In genomic region chr16:79971237-79971572, GRCh38 we compare ENCODE assay signal across 1 cellular context.
TF ChIP-seq lines count a peak whose summit lies in the region.

No MANE protein-coding gene starts in this region.

TF ChIP-seq in K562, 482 proteins besides CTCF, POLR2A, EP300 and RAD21 (continued from another document):
- TF ChIP-seq ARID3A (IDR thresholded peaks at IDR 0.05; ENCODE audit: borderline replicate concordance, low read depth, low read length) (no peak), ZNF318 (IDR thresholded peaks at IDR 0.05; ENCODE audit: borderline replicate concordance in 1 of 2, low read depth in 1 of 2) (no peak), GTF2A2 (tag; IDR thresholded peaks at IDR 0.05) (no peak), ELF2 (CRISPR knock-in tag; IDR thresholded peaks at IDR 0.05) (peak; percentile 68; the same call in 1 of the 2 replicates), ZNF23 (CRISPR knock-in tag; IDR thresholded peaks at IDR 0.05) (no peak), NRF1 (conservative IDR thresholded peaks at IDR 0.05 in 1 of 2, IDR thresholded peaks at IDR 0.05 in 1 of 2) (no peak), ZNF165 (CRISPR knock-in tag; IDR thresholded peaks at IDR 0.05; ENCODE audit: borderline replicate concordance) (no peak), ZNF785 (CRISPR knock-in tag; IDR thresholded peaks at IDR 0.05) (0 out of 2 replicates have a peak, but pooled peaks have one; percentile 46), THRB (CRISPR knock-in tag; conservative IDR thresholded peaks at IDR 0.05) (no peak), ZBTB26 (CRISPR knock-in tag; IDR thresholded peaks at IDR 0.05) (no peak), ZFP1 (CRISPR knock-in tag; IDR thresholded peaks at IDR 0.05) (no peak), ZBTB5 (IDR thresholded peaks at IDR 0.05) (no peak), NUFIP1 (IDR thresholded peaks at IDR 0.05; ENCODE audit: partially characterized antibody) (peak; percentile 3), PHF8 (IDR thresholded peaks at IDR 0.05; ENCODE audit: borderline replicate concordance, low read length) (no peak), ZSCAN32 (CRISPR knock-in tag; IDR thresholded peaks at IDR 0.05) (no peak), SNAPC5 (CRISPR knock-in tag; IDR thresholded peaks at IDR 0.05) (0 out of 2 replicates have a peak, but pooled peaks have one; percentile 7), GMEB1 (CRISPR knock-in tag; IDR thresholded peaks at IDR 0.05) (0 out of 2 replicates have a peak, but pooled peaks have one; percentile 4), BCL6 (CRISPR knock-in tag; IDR thresholded peaks at IDR 0.05) (0 out of 2 replicates have a peak, but pooled peaks have one; percentile 13)
